In genomic region chr22:49934891-49935557, GRCh38 we compare ENCODE assay signal across 8 cellular contexts. TPM values are rescaled to one million over a fixed set of nuclear protein-coding genes. Genes with fewer than 3 reads are reported as not detected.
DNase-seq lines count a peak whose midpoint lies in the region; ATAC-seq and TF ChIP-seq lines count a peak whose summit lies in the region.

No MANE protein-coding gene starts in this region.

- no peaks in the 10 kb centered on the region for H3K79me2 ChIP-seq in MM.1S (ENCODE audit: low read length)

- peak overlapping the region; percentile 56; the same call in 1 of the 2 replicates for H3K4me3 ChIP-seq in MM.1S (ENCODE audit: low read length)

- H3K4me3 Mint-ChIP-seq in CD14-positive monocyte (peak overlapping the region; percentile 70 to 71), memory B cell (peak overlapping the region; percentile 82)

- H3K27ac Mint-ChIP-seq in CD14-positive monocyte (peak overlapping the region; percentile 80 to 91 (median 85)), memory B cell (peak overlapping the region; percentile 83)

- no peaks in the 10 kb centered on the region for H3K36me3 ChIP-seq in MM.1S (replicated peaks; ENCODE audit: insufficient read depth, low read length)

- peaks cover 39% of the 10 kb centered on the region for H3K4me1 Mint-ChIP-seq in CD14-positive monocyte
- peaks cover 27% of the 10 kb centered on the region for H3K4me1 Mint-ChIP-seq in memory B cell

- peaks cover 2 to 5% of the 10 kb centered on the region in 2 donors for H3K36me3 Mint-ChIP-seq in CD14-positive monocyte
- H3K36me3 Mint-ChIP-seq in memory B cell: no peaks in the 10 kb centered on the region

- no peaks in the 10 kb centered on the region for H3K9me3 ChIP-seq in MM.1S (replicated peaks; ENCODE audit: insufficient read depth, low read length)

- H2AFZ ChIP-seq in MM.1S (ENCODE audit: low read length): no peak overlapping the region

- no peaks in the 10 kb centered on the region for H3K9me2 ChIP-seq in MM.1S (replicated peaks; ENCODE audit: insufficient read depth, low read length)

- peak overlapping the region; percentile 55 for H3K9ac ChIP-seq in MM.1S (ENCODE audit: low read length)

- TF ChIP-seq CTCF in CD14-positive monocyte (IDR thresholded peaks at IDR 0.05) (no peak), MM.1S (IDR thresholded peaks at IDR 0.05; ENCODE audit: low read length) (no peak)

- ATAC-seq in memory B cell (ENCODE audit: low read depth): peak; percentile 16
- ATAC-seq in GM21529 (IDR thresholded peaks at IDR 0.05; ENCODE audit: unreplicated experiment): no peak

- H3K4me2 ChIP-seq in MM.1S (ENCODE audit: low read depth, low read length): peak overlapping the region; percentile 91

- peaks cover 35% of the 10 kb centered on the region for H3K4me1 ChIP-seq in MM.1S (ENCODE audit: low read length)

- H3K9me3 Mint-ChIP-seq in CD14-positive monocyte: no peaks in the 10 kb centered on the region
- no peaks in the 10 kb centered on the region for H3K9me3 Mint-ChIP-seq in memory B cell

- H3K27me3 Mint-ChIP-seq in CD14-positive monocyte (ENCODE audit: low read depth in 3 of 3): peaks cover 0 to 5% (median under 1%) of the 10 kb centered on the region in 3 donors
- no peaks in the 10 kb centered on the region for H3K27me3 Mint-ChIP-seq in memory B cell

- H3K27ac ChIP-seq in MM.1S (ENCODE audit: low read length): no peak overlapping the region

- intact Hi-C loops in CD14-positive monocyte (cut with micrococcal nuclease): loop anchor here (2.0 to 10.0 kb wide), 2 partner anchors 36 to 600 kb away; partner anchors contain the start of gene TYMP (in 1 of the 2)

- peak; percentile 85 for DNase-seq in CD14-positive monocyte (ENCODE audit: low spot score)
- peak; percentile 79 for DNase-seq in MM.1S
- DNase-seq in activated CD4-positive, alpha-beta T cell treated with anti-CD3 and anti-CD28 coated beads, Interleukin-2, amount 50 U/mL, for 24 hours (ENCODE audit: low read depth in 1 of 2, low spot score in 1 of 2): peak; percentile 73 to 75
- DNase-seq in effector CD4-positive, alpha-beta T cell: peak; percentile 73
- peak; percentile 82 to 86 for DNase-seq in memory B cell (ENCODE audit: low spot score in 2 of 2)
- DNase-seq in stimulated activated CD8-positive, alpha-beta memory T cell treated with anti-CD3 and anti-CD28 coated beads, Interleukin-4, amount 100 ng/mL, for 24 hours (ENCODE audit: low read depth): peak; percentile 87
- DNase-seq in NCI-H2081 (lab: John Stamatoyannopoulos, UW): no peak

- no peaks in the 10 kb centered on the region for H4K20me1 ChIP-seq in MM.1S (ENCODE audit: insufficient read depth, low read length)

- H3F3A ChIP-seq in MM.1S (ENCODE audit: insufficient read depth, low read length): peaks cover 26% of the 10 kb centered on the region; the same call in 1 of the 2 replicates

- H3K27me3 ChIP-seq in MM.1S (replicated peaks; ENCODE audit: insufficient read depth, low read length): no peaks in the 10 kb centered on the region

RNA-seq across cellular contexts. Expression of gene CRELD2, which starts 16.6 kb away (rescaled TPM):
- 10 to 100 TPM; 20.3 to 27.6 TPM for polyA plus RNA-seq in CD14-positive monocyte

RNA-seq across cellular contexts. Expression of gene ALG12, which starts 16.8 kb away (rescaled TPM):
- polyA plus RNA-seq in CD14-positive monocyte: 1 to 10 TPM; 7.2 to 9.5 TPM

RNA-seq across cellular contexts. Expression of gene PIM3, which starts 25.5 kb away (rescaled TPM):
- 10 to 100 TPM; 38.8 to 40.4 TPM for polyA plus RNA-seq in CD14-positive monocyte

Comparison
In these comparisons a context has a peak if more than half of its experiments do, and no peak if none do; other contexts are left out.
1. DNase-seq: peak in CD14-positive monocyte (single experiment), MM.1S (single experiment), activated CD4-positive, alpha-beta T cell treated with anti-CD3 and anti-CD28 coated beads, Interleukin-2, amount 50 U/mL, for 24 hours (2 of 2), effector CD4-positive, alpha-beta T cell (single experiment), memory B cell (2 of 2) and stimulated activated CD8-positive, alpha-beta memory T cell treated with anti-CD3 and anti-CD28 coated beads, Interleukin-4, amount 100 ng/mL, for 24 hours (single experiment); none in NCI-H2081 (0 of 2).